Comparison of ENCODE assay signal across 28 cellular contexts in the genomic region with DNA sequence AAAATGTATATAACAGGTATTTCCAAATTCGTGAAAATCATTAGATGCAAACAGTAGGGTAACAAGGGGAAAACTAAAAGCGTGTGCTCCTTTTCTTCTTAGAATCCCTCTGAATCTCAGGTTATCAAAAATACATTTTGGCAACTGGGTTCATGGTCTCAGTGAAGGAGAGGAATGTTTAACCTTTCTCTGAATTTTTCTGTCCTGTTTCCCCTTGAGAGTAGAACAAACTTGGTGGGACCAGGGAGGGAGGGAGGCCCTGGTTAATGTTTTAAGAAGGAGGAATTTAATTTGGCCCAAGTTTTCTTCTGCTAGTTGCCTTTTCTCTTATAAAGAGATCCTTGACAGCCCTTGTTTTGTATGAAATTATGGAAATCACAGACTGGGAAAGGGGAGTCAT. TPM values are rescaled to one million over a fixed set of nuclear protein-coding genes. Genes with fewer than 3 reads are reported as not detected.
DNase-seq lines count a peak whose midpoint lies in the region; ATAC-seq, FAIRE-seq and TF ChIP-seq lines count a peak whose summit lies in the region.
"Had no signal": no experiment of that assay in that cellular context is flagged by ENCODE, and none has a peak within 500 bp of the region (broad histone marks: within the 10 kb centered on the region; RNA-seq: fewer than 3 reads in every experiment).

No MANE protein-coding gene starts in this region.

- H3K4me3 ChIP-seq in epithelial cell of proximal tubule (ENCODE audit: low read depth, low read length), result peak overlapping the region; percentile 83
- H3K4me3 ChIP-seq: hepatocyte, left lung had no signal

- ATAC-seq in HG02981 (IDR thresholded peaks at IDR 0.05; ENCODE audit: unreplicated experiment), result no peak
- ATAC-seq: activated CD8-positive, alpha-beta T cell treated with anti-CD3 and anti-CD28 coated beads, Interleukin-2, amount 10 ng/mL, durations not matched to agents 7 days and 5 days; left lung; Panc1 had no signal

- no peaks in the 10 kb centered on the region for H3K36me3 Mint-ChIP-seq in T-helper 2 cell treated with Interferon-gamma antibody and Interleukin-4, amounts not matched to agents 5 μg/mL and 100 μg/mL, for 36 hours (ENCODE audit: low read depth)
- peaks cover 2% of the 10 kb centered on the region for H3K36me3 Mint-ChIP-seq in neural crest cell (ENCODE audit: low read depth)

- H3K9me3 Mint-ChIP-seq in T-helper 2 cell treated with Interferon-gamma antibody and Interleukin-4, amounts not matched to agents 5 μg/mL and 100 μg/mL, for 36 hours, result no peaks in the 10 kb centered on the region
- H3K9me3 Mint-ChIP-seq in neural crest cell, result no peaks in the 10 kb centered on the region
- H3K9me3 Mint-ChIP-seq: activated naive CD8-positive, alpha-beta T cell treated with anti-CD3 and anti-CD28 coated beads, Interleukin-2, amount 10 ng/mL, durations not matched to agents 7 days and 5 days had no signal

- peak overlapping the region; percentile 41 for H3K27ac Mint-ChIP-seq in T-helper 2 cell treated with Interferon-gamma antibody and Interleukin-4, amounts not matched to agents 5 μg/mL and 100 μg/mL, for 36 hours
- H3K27ac Mint-ChIP-seq in neural crest cell (ENCODE audit: unreplicated experiment), result peak overlapping the region; percentile 50
- H3K27ac Mint-ChIP-seq: activated CD4-positive, alpha-beta T cell treated with anti-CD3 and anti-CD28 coated beads for 36 hours; activated CD8-positive, alpha-beta T cell treated with anti-CD3 and anti-CD28 coated beads, Interleukin-2, amount 10 ng/mL, durations not matched to agents 7 days and 5 days; activated naive CD8-positive, alpha-beta T cell treated with anti-CD3 and anti-CD28 coated beads, Interleukin-2, amount 10 ng/mL, durations not matched to agents 7 days and 5 days; H9 had no signal

- peaks cover 59% of the 10 kb centered on the region for H3K27me3 Mint-ChIP-seq in T-helper 2 cell treated with Interferon-gamma antibody and Interleukin-4, amounts not matched to agents 5 μg/mL and 100 μg/mL, for 36 hours (ENCODE audit: low read depth)
- H3K27me3 Mint-ChIP-seq in neural crest cell (ENCODE audit: low read depth), result peaks cover 55% of the 10 kb centered on the region

- H3K4me3 Mint-ChIP-seq in T-helper 2 cell treated with Interferon-gamma antibody and Interleukin-4, amounts not matched to agents 5 μg/mL and 100 μg/mL, for 36 hours, result no peak overlapping the region
- peak overlapping the region; percentile 87 for H3K4me3 Mint-ChIP-seq in neural crest cell
- H3K4me3 Mint-ChIP-seq: activated CD4-positive, alpha-beta T cell treated with anti-CD3 and anti-CD28 coated beads for 36 hours; activated CD8-positive, alpha-beta T cell treated with anti-CD3 and anti-CD28 coated beads, Interleukin-2, amount 10 ng/mL, durations not matched to agents 7 days and 5 days; activated naive CD8-positive, alpha-beta T cell treated with anti-CD3 and anti-CD28 coated beads, Interleukin-2, amount 10 ng/mL, durations not matched to agents 7 days and 5 days had no signal

- no peak for DNase-seq in T-helper 2 cell treated with Interferon-gamma antibody and Interleukin-4, amounts not matched to agents 5 μg/mL and 100 μg/mL, for 36 hours (ENCODE audit: low spot score)
- DNase-seq in T-helper 2 cell (no peak), epithelial cell of proximal tubule (ENCODE audit: low read depth) (no peak), neural crest cell (ENCODE audit: low read depth, low spot score) (no peak), superior temporal gyrus (ENCODE audit: extremely low spot score) (peak; percentile 49), NCI-H748 treated with DMSO at 0.1 percent for 48 hours (lab: John Stamatoyannopoulos, UW) (no peak), RCC 7860 (ENCODE audit: low spot score) (no peak)
- DNase-seq: activated CD4-positive, alpha-beta T cell treated with anti-CD3 and anti-CD28 coated beads for 36 hours; activated CD8-positive, alpha-beta T cell treated with anti-CD3 and anti-CD28 coated beads, Interleukin-2, amount 10 ng/mL, durations not matched to agents 7 days and 5 days; activated effector memory CD4-positive, alpha-beta T cell treated with anti-CD3 and anti-CD28 coated beads, Interleukin-2, amount 50 U/mL, for 16 hours; activated naive CD8-positive, alpha-beta T cell treated with anti-CD3 and anti-CD28 coated beads, Interleukin-2, amount 10 ng/mL, durations not matched to agents 7 days and 5 days; COR-L47; DMS53; left lung; mesenchymal stem cell; NCI-H1436; NCI-H2107; SHP77 treated with DMSO at 0.1 percent for 48 hours; stimulated activated naive CD4-positive, alpha-beta T cell; testis had no signal

- no peak for TF ChIP-seq CTCF in epithelial cell of proximal tubule (conservative IDR thresholded peaks at IDR 0.05; ENCODE audit: low read depth, low read length)
- TF ChIP-seq CTCF in neural crest cell (conservative IDR thresholded peaks at IDR 0.05), result no peak

- no peak for FAIRE-seq in RCC 7860 (lab: Jason Lieb, UNC)
- FAIRE-seq: frontal cortex, GM12892, urothelium cell line had no signal

- H3K4me1 Mint-ChIP-seq in T-helper 2 cell treated with Interferon-gamma antibody and Interleukin-4, amounts not matched to agents 5 μg/mL and 100 μg/mL, for 36 hours (ENCODE audit: low read depth), result peaks cover 3% of the 10 kb centered on the region
- H3K4me1 Mint-ChIP-seq in neural crest cell, result peaks cover 32% of the 10 kb centered on the region

RNA-seq across cellular contexts. Expression of a gene that starts 12.2 kb away (rescaled TPM):
- total RNA-seq in epithelial cell of proximal tubule (22.1 and 34.0 TPM in 2 replicates), neural crest cell (26.7 and 27.1 TPM in 2 replicates)
- total RNA-seq: activated CD4-positive, alpha-beta T cell treated with anti-CD3 and anti-CD28 coated beads for 36 hours; activated CD8-positive, alpha-beta T cell treated with anti-CD3 and anti-CD28 coated beads, Interleukin-2, amount 10 ng/mL, durations not matched to agents 7 days and 5 days; activated naive CD8-positive, alpha-beta T cell treated with anti-CD3 and anti-CD28 coated beads, Interleukin-2, amount 10 ng/mL, durations not matched to agents 7 days and 5 days; dermis microvascular lymphatic vessel endothelial cell; H9; hepatocyte; left lung had no signal
